ENCODE assay signal across 29 cellular contexts in genomic region chr4:12137556-12137955, GRCh38.
A peak's percentile ranks its signal among the peaks of the same experiment; 100 is the strongest.
DNase-seq lines count a peak whose midpoint lies in the region; ATAC-seq and TF ChIP-seq lines count a peak whose summit lies in the region.
"Had no signal": no experiment of that assay in that cellular context is flagged by ENCODE, and none has a peak within 500 bp of the region (broad histone marks: within the 10 kb centered on the region; RNA-seq: fewer than 3 reads in every experiment).

No MANE protein-coding gene starts in this region.

- H3K4me1 Mint-ChIP-seq in endothelial cell (ENCODE audit: unreplicated experiment): peaks cover 19% of the 10 kb centered on the region
- H3K4me1 Mint-ChIP-seq in T-helper 2 cell treated with Interferon-gamma antibody and Interleukin-4, amounts not matched to agents 5 μg/mL and 100 μg/mL, for 36 hours (ENCODE audit: low read depth): no peaks in the 10 kb centered on the region

- ATAC-seq in GM18519 (IDR thresholded peaks at IDR 0.05; ENCODE audit: low FRiP score, unreplicated experiment) (no peak), HG03280 (IDR thresholded peaks at IDR 0.05; ENCODE audit: unreplicated experiment) (no peak)
- ATAC-seq: activated T-cell treated with anti-CD3 and anti-CD28 coated beads, Interleukin-2, amount 50 U/mL, for 72 hours; left lung had no signal

- H3K27me3 Mint-ChIP-seq in endothelial cell (ENCODE audit: unreplicated experiment): no peaks in the 10 kb centered on the region
- no peaks in the 10 kb centered on the region for H3K27me3 Mint-ChIP-seq in T-helper 2 cell treated with Interferon-gamma antibody and Interleukin-4, amounts not matched to agents 5 μg/mL and 100 μg/mL, for 36 hours (ENCODE audit: low read depth)
- H3K27me3 Mint-ChIP-seq: activated CD4-positive, alpha-beta memory T cell treated with anti-CD3 and anti-CD28 coated beads for 36 hours; memory B cell had no signal

- no peak for TF ChIP-seq CTCF in endothelial cell (IDR thresholded peaks at IDR 0.05; ENCODE audit: unreplicated experiment)
- TF ChIP-seq CTCF in A673 (conservative IDR thresholded peaks at IDR 0.05; ENCODE audit: low read depth, low read length): no peak

- H3K4me3 Mint-ChIP-seq in endothelial cell (ENCODE audit: unreplicated experiment): no peak overlapping the region
- no peak overlapping the region for H3K4me3 Mint-ChIP-seq in T-helper 2 cell treated with Interferon-gamma antibody and Interleukin-4, amounts not matched to agents 5 μg/mL and 100 μg/mL, for 36 hours
- H3K4me3 Mint-ChIP-seq: activated CD4-positive, alpha-beta memory T cell treated with anti-CD3 and anti-CD28 coated beads for 36 hours; activated T-cell treated with anti-CD3 and anti-CD28 coated beads, Interleukin-2, amount 50 U/mL, for 72 hours; memory B cell had no signal

- peak overlapping the region; percentile 73 for H3K27ac Mint-ChIP-seq in endothelial cell (ENCODE audit: unreplicated experiment)
- H3K27ac Mint-ChIP-seq in T-helper 2 cell treated with Interferon-gamma antibody and Interleukin-4, amounts not matched to agents 5 μg/mL and 100 μg/mL, for 36 hours: no peak overlapping the region
- H3K27ac Mint-ChIP-seq: activated CD4-positive, alpha-beta memory T cell treated with anti-CD3 and anti-CD28 coated beads for 36 hours; activated T-cell treated with anti-CD3 and anti-CD28 coated beads, Interleukin-2, amount 50 U/mL, for 72 hours; memory B cell had no signal

- no peak overlapping the region for H3K4me3 ChIP-seq in A673 (ENCODE audit: low read depth, low read length, poor library complexity, severe bottlenecking)
- H3K4me3 ChIP-seq: colonic mucosa, left lung, right atrium auricular region, suprapubic skin, upper lobe of left lung had no signal

- no peak overlapping the region for H3K27ac ChIP-seq in A673 (ENCODE audit: low read depth, low read length, poor library complexity, severe bottlenecking)
- H3K27ac ChIP-seq: colonic mucosa, left lung, parathyroid adenoma, right atrium auricular region, suprapubic skin, upper lobe of left lung had no signal

- intact Hi-C loops in A673 (cut with micrococcal nuclease; ENCODE audit: unreplicated experiment): no loop called here

- H3K36me3 ChIP-seq in A673 (ENCODE audit: insufficient read depth, low read length, poor library complexity, severe bottlenecking): no peaks in the 10 kb centered on the region
- H3K36me3 ChIP-seq: colonic mucosa, left lung, right atrium auricular region, suprapubic skin, upper lobe of left lung had no signal

- H3K9me3 Mint-ChIP-seq in endothelial cell (ENCODE audit: unreplicated experiment): peaks cover 5% of the 10 kb centered on the region
- H3K9me3 Mint-ChIP-seq in T-helper 2 cell treated with Interferon-gamma antibody and Interleukin-4, amounts not matched to agents 5 μg/mL and 100 μg/mL, for 36 hours: peaks cover 20% of the 10 kb centered on the region

- CTCF ChIA-PET in A673 (lab: Charles Lee): no interaction called here

- POLR2A ChIA-PET in A673 (lab: Charles Lee; ENCODE audit: low non-redundant PET): no interaction called here

- no peaks in the 10 kb centered on the region for H3K4me1 ChIP-seq in A673 (ENCODE audit: insufficient read depth, low read length, poor library complexity, severe bottlenecking)
- H3K4me1 ChIP-seq: Caco-2, colonic mucosa, left lung, parathyroid adenoma, right atrium auricular region, suprapubic skin, upper lobe of left lung had no signal

- H3K36me3 Mint-ChIP-seq in endothelial cell (ENCODE audit: low read depth, unreplicated experiment): no peaks in the 10 kb centered on the region
- H3K36me3 Mint-ChIP-seq in T-helper 2 cell treated with Interferon-gamma antibody and Interleukin-4, amounts not matched to agents 5 μg/mL and 100 μg/mL, for 36 hours (ENCODE audit: low read depth): no peaks in the 10 kb centered on the region
- H3K36me3 Mint-ChIP-seq: activated CD4-positive, alpha-beta memory T cell treated with anti-CD3 and anti-CD28 coated beads for 36 hours; memory B cell had no signal

- H3K27me3 ChIP-seq in A673 (replicated peaks; ENCODE audit: insufficient read depth, low read depth, low read length, poor library complexity): no peaks in the 10 kb centered on the region
- H3K27me3 ChIP-seq: colonic mucosa, left lung, right atrium auricular region, suprapubic skin, upper lobe of left lung had no signal

- H3K9me3 ChIP-seq in A673 (ENCODE audit: low read depth, low read length, poor library complexity, severe bottlenecking): peaks cover 37% of the 10 kb centered on the region
- H3K9me3 ChIP-seq: colonic mucosa had no signal

- DNase-seq in DMS153 treated with DMSO at 0.1 percent for 48 hours (lab: John Stamatoyannopoulos, UW; ENCODE audit: unreplicated experiment) (peak; percentile 38), NCI-H1417 (lab: John Stamatoyannopoulos, UW) (peak in 2 of 3 experiments; percentile 56 to 84), NCI-H524 treated with DMSO at 0.1 percent for 48 hours (lab: John Stamatoyannopoulos, UW) (peak; percentile 44), endothelial cell (ENCODE audit: low spot score) (no peak), A673 (ENCODE audit: low spot score) (no peak)
- DNase-seq in T-helper 2 cell treated with Interferon-gamma antibody and Interleukin-4, amounts not matched to agents 5 μg/mL and 100 μg/mL, for 36 hours (ENCODE audit: low spot score): no peak
- DNase-seq: activated CD4-positive, alpha-beta memory T cell treated with anti-CD3 and anti-CD28 coated beads for 36 hours; activated CD4-positive, alpha-beta T cell treated with anti-CD3 and anti-CD28 coated beads for 1 hour; activated T-cell treated with anti-CD3 and anti-CD28 coated beads, Interleukin-2, amount 50 U/mL, for 72 hours; Caco-2; colonic mucosa; DND-41; effector CD8-positive, alpha-beta T cell; erythroblast; glutamatergic neuron; GOT3; left lung; NCI-H1436 treated with DMSO at 0.1 percent for 48 hours; NCI-H2227 treated with DMSO at 0.1 percent for 48 hours; Right ventricle myocardium superior; small intestine; stimulated activated naive CD4-positive, alpha-beta T cell; upper lobe of left lung had no signal

- BruUV-seq in A673 (replicated peaks; lab: Mats Ljungman, UMichigan): no TSS peak

Comparison
In these comparisons a context has a peak if more than half of its experiments do, and no peak if none do; other contexts are left out.
1. DNase-seq: peak in DMS153 treated with DMSO at 0.1 percent for 48 hours (single experiment), NCI-H1417 (2 of 3) and NCI-H524 treated with DMSO at 0.1 percent for 48 hours (single experiment); none in endothelial cell (single experiment), A673 (single experiment) and T-helper 2 cell treated with Interferon-gamma antibody and Interleukin-4, amounts not matched to agents 5 μg/mL and 100 μg/mL, for 36 hours (single experiment).